1 cellular context compared by ENCODE assay signal in the genomic region with DNA sequence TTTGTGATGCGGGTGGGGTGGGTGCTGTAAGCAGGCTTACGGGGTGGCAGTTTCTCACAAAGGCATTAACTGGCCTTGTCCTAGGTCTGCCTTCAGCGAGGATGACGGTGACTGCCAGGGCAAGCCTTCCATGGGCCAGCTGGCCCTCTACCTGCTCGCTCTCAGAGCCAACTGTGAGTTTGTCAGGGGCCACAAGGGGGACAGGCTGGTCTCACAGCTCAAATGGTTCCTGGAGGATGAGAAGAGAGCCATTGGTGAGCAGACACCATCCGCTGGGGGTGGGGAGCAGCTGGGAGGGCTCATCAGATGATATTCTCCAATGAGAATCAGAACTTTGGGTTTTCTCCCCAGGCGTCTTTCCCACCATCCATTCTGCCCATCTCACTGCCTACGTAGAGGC.
TF ChIP-seq lines count a peak whose summit lies in the region.

No MANE protein-coding gene starts in this region.

TF ChIP-seq in HCT116, 20 proteins besides CTCF, POLR2A, EP300 and RAD21:
- TF ChIP-seq CEBPB (IDR thresholded peaks at IDR 0.05; ENCODE audit: low read depth) = no peak
- TF ChIP-seq SRF (IDR thresholded peaks at IDR 0.05; ENCODE audit: low read depth) = no peak
- TF ChIP-seq ZNF274 (IDR thresholded peaks at IDR 0.05; ENCODE audit: low read depth, low read length) = no peak
- TF ChIP-seq, protein P1, sequence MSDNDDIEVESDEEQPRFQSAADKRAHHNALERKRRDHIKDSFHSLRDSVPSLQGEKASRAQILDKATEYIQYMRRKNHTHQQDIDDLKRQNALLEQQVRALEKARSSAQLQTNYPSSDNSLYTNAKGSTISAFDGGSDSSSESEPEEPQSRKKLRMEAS (IDR thresholded peaks at IDR 0.05) = no peak
- TF ChIP-seq, protein P2, sequence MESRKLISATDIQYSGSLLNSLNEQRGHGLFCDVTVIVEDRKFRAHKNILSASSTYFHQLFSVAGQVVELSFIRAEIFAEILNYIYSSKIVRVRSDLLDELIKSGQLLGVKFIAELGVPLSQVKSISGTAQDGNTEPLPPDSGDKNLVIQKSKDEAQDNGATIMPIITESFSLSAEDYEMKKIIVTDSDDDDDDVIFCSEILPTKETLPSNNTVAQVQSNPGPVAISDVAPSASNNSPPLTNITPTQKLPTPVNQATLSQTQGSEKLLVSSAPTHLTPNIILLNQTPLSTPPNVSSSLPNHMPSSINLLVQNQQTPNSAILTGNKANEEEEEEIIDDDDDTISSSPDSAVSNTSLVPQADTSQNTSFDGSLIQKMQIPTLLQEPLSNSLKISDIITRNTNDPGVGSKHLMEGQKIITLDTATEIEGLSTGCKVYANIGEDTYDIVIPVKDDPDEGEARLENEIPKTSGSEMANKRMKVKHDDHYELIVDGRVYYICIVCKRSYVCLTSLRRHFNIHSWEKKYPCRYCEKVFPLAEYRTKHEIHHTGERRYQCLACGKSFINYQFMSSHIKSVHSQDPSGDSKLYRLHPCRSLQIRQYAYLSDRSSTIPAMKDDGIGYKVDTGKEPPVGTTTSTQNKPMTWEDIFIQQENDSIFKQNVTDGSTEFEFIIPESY (IDR thresholded peaks at IDR 0.05; ENCODE audit: extremely low read depth, insufficient replicate concordance, low read length) = no peak
TF ChIP-seq in HCT116: peak in this region for 0.
